In the genomic region with DNA sequence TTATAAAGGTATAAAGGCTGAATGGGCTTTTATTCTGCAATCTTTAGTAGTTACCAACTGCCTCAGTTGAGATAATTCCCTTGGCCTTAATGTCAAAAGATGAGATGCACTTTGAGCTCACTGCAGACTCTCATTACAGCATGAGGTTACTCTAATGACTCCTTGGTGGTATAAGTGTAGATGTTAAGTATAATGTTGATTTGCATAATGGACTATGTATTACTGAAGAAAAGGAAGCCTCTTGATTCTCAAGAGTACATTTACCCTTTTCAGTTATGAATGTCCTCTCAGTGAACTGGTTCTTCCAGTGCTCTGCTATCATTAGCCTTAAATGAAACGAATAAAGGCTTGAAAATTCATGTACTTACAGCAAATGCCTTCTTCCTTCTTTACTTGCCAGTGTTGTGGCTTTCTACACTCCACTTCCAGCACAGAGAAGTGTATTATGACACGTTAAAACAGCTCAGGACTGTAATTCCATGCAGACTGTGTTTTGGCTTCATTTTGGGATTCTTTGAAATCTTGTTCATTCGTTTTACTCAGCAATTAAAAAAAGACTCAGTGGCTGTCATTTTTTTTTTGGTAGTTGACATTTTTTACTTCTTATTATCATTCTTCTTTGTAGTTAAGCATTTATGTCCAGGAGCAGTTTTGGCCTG, we compare ENCODE assay signal across 9 cellular contexts.
A peak's percentile ranks its signal among the peaks of the same experiment; 100 is the strongest.
DNase-seq lines count a peak whose midpoint lies in the region; ATAC-seq and TF ChIP-seq lines count a peak whose summit lies in the region.
"Had no signal": no experiment of that assay in that cellular context is flagged by ENCODE, and none has a peak within 500 bp of the region (broad histone marks: within the 10 kb centered on the region; RNA-seq: fewer than 3 reads in every experiment).

No MANE protein-coding gene starts in this region.

- H3K4me1 ChIP-seq in MM.1S (ENCODE audit: low read length) = no peaks in the 10 kb centered on the region

- no peaks in the 10 kb centered on the region for H4K20me1 ChIP-seq in MM.1S (ENCODE audit: insufficient read depth, low read length)

- ATAC-seq in GM19395 (IDR thresholded peaks at IDR 0.05; ENCODE audit: unreplicated experiment) = peak; percentile 77
- ATAC-seq in HG03378 (IDR thresholded peaks at IDR 0.05; ENCODE audit: unreplicated experiment) = peak; percentile 70
- ATAC-seq: CD8-positive, alpha-beta T cell had no signal

- H3K9ac ChIP-seq in MM.1S (ENCODE audit: low read length) = no peak overlapping the region

- H3K27ac ChIP-seq in MM.1S (ENCODE audit: low read length) = no peak overlapping the region

- no peaks in the 10 kb centered on the region for H3K79me2 ChIP-seq in MM.1S (ENCODE audit: low read length)

- H3K4me1 Mint-ChIP-seq in glutamatergic neuron (ENCODE audit: low read depth, unreplicated experiment) = peaks cover 6% of the 10 kb centered on the region
- H3K4me1 Mint-ChIP-seq in T-helper 2 cell treated with Interferon-gamma antibody and Interleukin-4, amounts not matched to agents 5 μg/mL and 100 μg/mL, for 36 hours (ENCODE audit: low read depth) = no peaks in the 10 kb centered on the region

- TF ChIP-seq CTCF in glutamatergic neuron (IDR thresholded peaks at IDR 0.05; ENCODE audit: partially characterized antibody, unreplicated experiment) (no peak), MM.1S (IDR thresholded peaks at IDR 0.05; ENCODE audit: low read length) (no peak)

- no peak overlapping the region for H3K4me3 ChIP-seq in MM.1S (ENCODE audit: low read length)

- H3K27me3 ChIP-seq in MM.1S (replicated peaks; ENCODE audit: insufficient read depth, low read length) = no peaks in the 10 kb centered on the region

- H3K27ac Mint-ChIP-seq in glutamatergic neuron (ENCODE audit: unreplicated experiment) = peak overlapping the region; percentile 39
- no peak overlapping the region for H3K27ac Mint-ChIP-seq in T-helper 2 cell treated with Interferon-gamma antibody and Interleukin-4, amounts not matched to agents 5 μg/mL and 100 μg/mL, for 36 hours
- H3K27ac Mint-ChIP-seq: CD8-positive, alpha-beta T cell had no signal

- H3K36me3 ChIP-seq in MM.1S (replicated peaks; ENCODE audit: insufficient read depth, low read length) = no peaks in the 10 kb centered on the region

- no peaks in the 10 kb centered on the region for H3K9me2 ChIP-seq in MM.1S (replicated peaks; ENCODE audit: insufficient read depth, low read length)

- peak overlapping the region; percentile 4 for H3K4me3 Mint-ChIP-seq in glutamatergic neuron (ENCODE audit: unreplicated experiment)
- no peak overlapping the region for H3K4me3 Mint-ChIP-seq in T-helper 2 cell treated with Interferon-gamma antibody and Interleukin-4, amounts not matched to agents 5 μg/mL and 100 μg/mL, for 36 hours
- H3K4me3 Mint-ChIP-seq: CD8-positive, alpha-beta T cell had no signal

- H3K36me3 Mint-ChIP-seq in glutamatergic neuron (ENCODE audit: unreplicated experiment) = no peaks in the 10 kb centered on the region
- peaks cover 7% of the 10 kb centered on the region for H3K36me3 Mint-ChIP-seq in T-helper 2 cell treated with Interferon-gamma antibody and Interleukin-4, amounts not matched to agents 5 μg/mL and 100 μg/mL, for 36 hours (ENCODE audit: low read depth)

- H2AFZ ChIP-seq in MM.1S (ENCODE audit: low read length) = no peak overlapping the region

- DNase-seq in EH (ENCODE audit: low read depth) (peak; percentile 76), glutamatergic neuron (no peak), head of caudate nucleus (no peak), MM.1S (no peak)
- DNase-seq in activated effector memory CD4-positive, alpha-beta T cell treated with Interleukin-2 at 50 U/mL for 16 hours = no peak
- no peak for DNase-seq in T-helper 2 cell treated with Interferon-gamma antibody and Interleukin-4, amounts not matched to agents 5 μg/mL and 100 μg/mL, for 36 hours (ENCODE audit: low spot score)
- DNase-seq: CD8-positive, alpha-beta T cell had no signal

- H3K27me3 Mint-ChIP-seq in glutamatergic neuron (ENCODE audit: unreplicated experiment) = no peaks in the 10 kb centered on the region
- H3K27me3 Mint-ChIP-seq in T-helper 2 cell treated with Interferon-gamma antibody and Interleukin-4, amounts not matched to agents 5 μg/mL and 100 μg/mL, for 36 hours (ENCODE audit: low read depth) = no peaks in the 10 kb centered on the region

- no peak overlapping the region for H3K4me2 ChIP-seq in MM.1S (ENCODE audit: low read depth, low read length)

- H3K9me3 Mint-ChIP-seq in glutamatergic neuron (ENCODE audit: unreplicated experiment) = no peaks in the 10 kb centered on the region
- no peaks in the 10 kb centered on the region for H3K9me3 Mint-ChIP-seq in T-helper 2 cell treated with Interferon-gamma antibody and Interleukin-4, amounts not matched to agents 5 μg/mL and 100 μg/mL, for 36 hours
- H3K9me3 Mint-ChIP-seq: CD8-positive, alpha-beta T cell had no signal

- H3F3A ChIP-seq in MM.1S (ENCODE audit: insufficient read depth, low read length) = no peaks in the 10 kb centered on the region

- H3K9me3 ChIP-seq in MM.1S (replicated peaks; ENCODE audit: insufficient read depth, low read length) = no peaks in the 10 kb centered on the region

- intact Hi-C loops in head of caudate nucleus (cut with DNase I) = no loop called here
